Comparison of ENCODE assay signal across 17 cellular contexts in the genomic region with DNA sequence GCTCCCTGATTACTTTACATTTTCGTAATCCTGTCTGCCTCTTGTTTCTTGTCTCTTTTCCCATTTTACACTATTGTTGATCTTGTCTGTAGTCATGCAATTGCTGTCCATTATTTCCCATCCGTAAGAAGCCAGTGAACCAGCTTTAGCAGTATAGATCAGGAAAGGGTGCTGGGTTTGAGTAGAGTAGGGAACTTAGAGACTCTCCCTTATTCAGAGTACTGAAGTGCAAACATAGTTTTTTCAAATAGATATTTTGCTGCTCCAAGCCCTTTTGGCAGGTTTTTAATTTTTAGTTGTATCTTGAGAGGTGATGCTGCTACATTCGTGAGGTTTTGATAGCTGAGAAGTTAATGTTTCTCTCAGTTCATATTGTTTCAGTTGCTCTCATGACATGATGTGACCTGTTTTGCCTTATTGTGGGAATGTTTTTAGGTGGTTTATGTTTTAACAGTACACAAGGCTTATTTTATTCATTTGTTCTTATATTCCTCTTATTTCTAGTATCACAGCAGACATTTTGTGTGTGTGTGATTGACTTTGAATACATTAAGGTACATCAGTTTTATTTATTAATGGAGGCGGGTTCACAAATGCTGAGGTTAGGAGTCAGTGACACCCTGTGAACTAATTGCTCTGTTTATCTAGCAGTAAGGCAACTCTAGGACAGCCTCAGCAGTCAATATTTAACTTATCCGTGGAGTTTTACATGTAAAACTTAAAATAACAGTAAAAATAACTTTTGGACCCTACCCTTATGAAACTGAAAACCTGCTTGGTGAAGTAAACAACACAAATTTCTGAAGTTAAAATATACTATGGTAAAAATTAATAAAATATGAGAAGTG.
"Had no signal": no experiment of that assay in that cellular context is flagged by ENCODE, and none has a peak within 500 bp of the region (broad histone marks: within the 10 kb centered on the region; RNA-seq: fewer than 3 reads in every experiment).

No MANE protein-coding gene starts in this region.

- H3K4me3 ChIP-seq: body of pancreas, heart left ventricle, mucosa of descending colon, smooth muscle cell, transverse colon had no signal

- H3K9me3 Mint-ChIP-seq: activated CD4-positive, alpha-beta T cell treated with anti-CD3 and anti-CD28 coated beads, Interleukin-2, amount 10 ng/mL, durations not matched to agents 7 days and 5 days; activated T-helper 1 cell treated with anti-CD3 and anti-CD28 coated beads, Interleukin-12 subunit alpha, Interleukin-12 subunit beta, Interleukin-2, Interleukin-4 antibody, amounts not matched to agents 30 ng/mL and 10 ng/mL and 1 ng/mL, durations not matched to agents 14 hours and 24 hours and 36 hours; effector memory CD8-positive, alpha-beta T cell; natural killer cell had no signal

- H3K9me3 ChIP-seq: body of pancreas, mucosa of descending colon, neutrophil, transverse colon had no signal

- H3K27me3 ChIP-seq: body of pancreas, heart left ventricle, neutrophil, transverse colon had no signal

- H3K36me3 ChIP-seq: heart left ventricle, neutrophil, transverse colon had no signal

- ATAC-seq: body of pancreas; effector memory CD8-positive, alpha-beta T cell; heart left ventricle; mucosa of descending colon; natural killer cell; right cardiac atrium had no signal

- DNase-seq: activated CD4-positive, alpha-beta T cell treated with anti-CD3 and anti-CD28 coated beads, Interleukin-2, amount 10 ng/mL, durations not matched to agents 7 days and 5 days; activated naive CD8-positive, alpha-beta T cell treated with anti-CD3 and anti-CD28 coated beads for 36 hours; body of pancreas; central memory CD4-positive, alpha-beta T cell; effector memory CD8-positive, alpha-beta T cell; heart left ventricle; mucosa of descending colon; natural killer cell; stimulated activated CD4-positive, alpha-beta T cell treated with anti-CD3 and anti-CD28 coated beads, Interleukin-4, amount 100 ng/mL, for 4 hours; stimulated activated CD8-positive, alpha-beta memory T cell treated with anti-CD3 and anti-CD28 coated beads, Interleukin-4, amount 100 ng/mL, for 48 hours; stimulated activated naive CD4-positive, alpha-beta T cell treated with Interleukin-2 at 50 U/mL for 16 hours; transverse colon had no signal

- H3K4me2 ChIP-seq: smooth muscle cell had no signal

- H3K27ac Mint-ChIP-seq: activated CD4-positive, alpha-beta T cell treated with anti-CD3 and anti-CD28 coated beads, Interleukin-2, amount 10 ng/mL, durations not matched to agents 7 days and 5 days; activated naive CD8-positive, alpha-beta T cell treated with anti-CD3 and anti-CD28 coated beads for 36 hours; activated T-helper 1 cell treated with anti-CD3 and anti-CD28 coated beads, Interleukin-12 subunit alpha, Interleukin-12 subunit beta, Interleukin-2, Interleukin-4 antibody, amounts not matched to agents 30 ng/mL and 10 ng/mL and 1 ng/mL, durations not matched to agents 14 hours and 24 hours and 36 hours; dendritic cell treated with granulocyte-macrophage colony-stimulating factor and Interleukin-4, amounts not matched to agents 40 ng/mL and 50 ng/mL, for 4 days; effector memory CD8-positive, alpha-beta T cell; natural killer cell had no signal

- H3K27ac ChIP-seq: heart left ventricle, neutrophil, transverse colon had no signal

- H3K4me1 Mint-ChIP-seq: activated CD4-positive, alpha-beta T cell treated with anti-CD3 and anti-CD28 coated beads, Interleukin-2, amount 10 ng/mL, durations not matched to agents 7 days and 5 days had no signal

- H3K27me3 Mint-ChIP-seq: activated CD4-positive, alpha-beta T cell treated with anti-CD3 and anti-CD28 coated beads, Interleukin-2, amount 10 ng/mL, durations not matched to agents 7 days and 5 days; activated naive CD8-positive, alpha-beta T cell treated with anti-CD3 and anti-CD28 coated beads for 36 hours; dendritic cell treated with granulocyte-macrophage colony-stimulating factor and Interleukin-4, amounts not matched to agents 40 ng/mL and 50 ng/mL, for 4 days; effector memory CD8-positive, alpha-beta T cell had no signal

- H3K36me3 Mint-ChIP-seq: natural killer cell had no signal

- H3K4me1 ChIP-seq: transverse colon had no signal

- H3K4me3 Mint-ChIP-seq: activated CD4-positive, alpha-beta T cell treated with anti-CD3 and anti-CD28 coated beads, Interleukin-2, amount 10 ng/mL, durations not matched to agents 7 days and 5 days; activated naive CD8-positive, alpha-beta T cell treated with anti-CD3 and anti-CD28 coated beads for 36 hours; activated T-helper 1 cell treated with anti-CD3 and anti-CD28 coated beads, Interleukin-12 subunit alpha, Interleukin-12 subunit beta, Interleukin-2, Interleukin-4 antibody, amounts not matched to agents 30 ng/mL and 10 ng/mL and 1 ng/mL, durations not matched to agents 14 hours and 24 hours and 36 hours; dendritic cell treated with granulocyte-macrophage colony-stimulating factor and Interleukin-4, amounts not matched to agents 40 ng/mL and 50 ng/mL, for 4 days; effector memory CD8-positive, alpha-beta T cell; natural killer cell had no signal
